1 cellular context compared by ENCODE assay signal in the genomic region with DNA sequence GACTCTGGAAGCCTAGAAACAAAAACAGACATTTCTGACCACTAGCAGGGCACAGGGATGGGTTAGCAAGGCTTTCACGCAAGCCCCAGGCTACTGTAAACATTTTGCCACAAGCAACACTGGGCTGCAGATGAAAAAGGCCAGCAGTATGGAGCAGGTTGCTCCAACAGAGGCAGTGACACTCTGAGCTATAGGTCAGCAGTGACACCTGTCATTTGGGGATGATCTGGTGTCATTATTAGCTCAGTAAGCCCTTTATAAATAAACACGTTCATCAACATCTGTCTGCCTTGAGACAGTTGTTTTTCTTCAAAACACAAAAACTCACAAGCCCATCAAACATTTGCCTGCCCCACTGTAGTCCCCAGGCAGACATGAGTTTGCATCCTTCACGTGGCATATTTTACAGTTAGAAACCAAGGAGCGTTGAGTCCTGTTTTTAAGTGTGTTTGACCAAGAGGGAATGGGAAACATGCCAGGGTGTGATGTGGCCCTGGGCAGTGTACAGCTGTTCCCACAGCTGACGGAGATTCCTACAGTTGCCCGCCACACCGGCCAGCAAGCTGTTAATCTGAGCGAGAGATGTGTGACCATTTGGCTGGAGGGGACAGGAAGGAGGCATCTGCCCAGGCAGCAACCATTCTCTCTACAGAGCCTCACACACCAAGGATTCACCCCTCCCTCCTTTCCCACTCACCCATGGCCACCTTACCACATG.
TF ChIP-seq lines count a peak whose summit lies in the region.

No MANE protein-coding gene starts in this region.

TF ChIP-seq in SK-N-SH treated with all-trans-retinoic acid at 6 μM for 48 hours, 23 proteins besides CTCF, POLR2A, EP300 and RAD21:
- TF ChIP-seq, protein P1, sequence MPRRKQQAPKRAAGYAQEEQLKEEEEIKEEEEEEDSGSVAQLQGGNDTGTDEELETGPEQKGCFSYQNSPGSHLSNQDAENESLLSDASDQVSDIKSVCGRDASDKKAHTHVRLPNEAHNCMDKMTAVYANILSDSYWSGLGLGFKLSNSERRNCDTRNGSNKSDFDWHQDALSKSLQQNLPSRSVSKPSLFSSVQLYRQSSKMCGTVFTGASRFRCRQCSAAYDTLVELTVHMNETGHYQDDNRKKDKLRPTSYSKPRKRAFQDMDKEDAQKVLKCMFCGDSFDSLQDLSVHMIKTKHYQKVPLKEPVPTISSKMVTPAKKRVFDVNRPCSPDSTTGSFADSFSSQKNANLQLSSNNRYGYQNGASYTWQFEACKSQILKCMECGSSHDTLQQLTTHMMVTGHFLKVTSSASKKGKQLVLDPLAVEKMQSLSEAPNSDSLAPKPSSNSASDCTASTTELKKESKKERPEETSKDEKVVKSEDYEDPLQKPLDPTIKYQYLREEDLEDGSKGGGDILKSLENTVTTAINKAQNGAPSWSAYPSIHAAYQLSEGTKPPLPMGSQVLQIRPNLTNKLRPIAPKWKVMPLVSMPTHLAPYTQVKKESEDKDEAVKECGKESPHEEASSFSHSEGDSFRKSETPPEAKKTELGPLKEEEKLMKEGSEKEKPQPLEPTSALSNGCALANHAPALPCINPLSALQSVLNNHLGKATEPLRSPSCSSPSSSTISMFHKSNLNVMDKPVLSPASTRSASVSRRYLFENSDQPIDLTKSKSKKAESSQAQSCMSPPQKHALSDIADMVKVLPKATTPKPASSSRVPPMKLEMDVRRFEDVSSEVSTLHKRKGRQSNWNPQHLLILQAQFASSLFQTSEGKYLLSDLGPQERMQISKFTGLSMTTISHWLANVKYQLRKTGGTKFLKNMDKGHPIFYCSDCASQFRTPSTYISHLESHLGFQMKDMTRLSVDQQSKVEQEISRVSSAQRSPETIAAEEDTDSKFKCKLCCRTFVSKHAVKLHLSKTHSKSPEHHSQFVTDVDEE (CRISPR knock-in tag; IDR thresholded peaks at IDR 0.05), result no peak
- no peak for TF ChIP-seq ZNF565 (CRISPR knock-in tag; conservative IDR thresholded peaks at IDR 0.05; ENCODE audit: low read depth)
